ENCODE assay signal across 1 cellular context in genomic region chr13:108268713-108269112, GRCh38.
TF ChIP-seq lines count a peak whose summit lies in the region.

No MANE protein-coding gene starts in this region.

TF ChIP-seq in K562, 482 proteins besides CTCF, POLR2A, EP300 and RAD21:
- TF ChIP-seq SMAD2 (IDR thresholded peaks at IDR 0.05; ENCODE audit: low read depth, low read length), result no peak
- TF ChIP-seq ARID4B (CRISPR knock-in tag; IDR thresholded peaks at IDR 0.05), result no peak
- no peak for TF ChIP-seq THRAP3 (IDR thresholded peaks at IDR 0.05; ENCODE audit: borderline replicate concordance)
- no peak for TF ChIP-seq MLLT1 (IDR thresholded peaks at IDR 0.05)
